Comparison of ENCODE assay signal across 8 cellular contexts in the genomic region with DNA sequence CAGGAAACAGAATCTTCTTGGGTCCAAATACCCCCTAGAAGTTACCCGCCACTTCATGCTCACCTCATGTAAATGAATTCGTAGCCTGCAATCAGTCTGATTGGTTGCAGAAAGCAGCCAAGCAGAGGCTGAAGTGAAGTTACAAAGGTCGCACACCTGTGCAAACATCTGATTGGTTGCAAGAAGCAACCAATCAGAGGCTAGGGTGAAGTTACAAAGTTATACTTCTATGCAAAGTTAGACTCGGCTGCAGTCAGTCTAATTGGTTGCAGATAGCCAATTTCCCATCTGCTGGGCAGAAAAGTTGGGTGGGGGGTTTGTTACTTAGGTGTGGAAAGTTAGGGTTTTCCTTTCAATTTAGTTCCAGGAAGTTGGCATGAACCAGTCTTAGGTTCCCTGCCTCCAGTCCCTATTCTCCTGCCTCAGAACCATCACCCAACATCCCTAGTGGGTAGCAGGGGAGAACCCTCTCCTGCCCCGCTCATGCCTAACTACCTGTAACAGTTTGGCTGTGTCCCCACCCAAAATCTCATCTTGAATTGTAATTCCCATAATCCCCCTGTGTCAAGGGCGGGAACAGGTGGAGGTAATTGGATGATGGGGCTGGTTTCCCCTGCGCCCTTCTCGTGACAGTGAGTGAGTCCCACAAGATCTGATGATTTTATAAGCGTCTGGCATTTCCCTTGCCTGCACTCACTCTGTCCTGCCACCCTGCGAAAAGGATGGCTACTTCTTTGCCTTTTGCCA. TPM values are rescaled to one million over a fixed set of nuclear protein-coding genes. Genes with fewer than 3 reads are reported as not detected.
A peak's percentile ranks its signal among the peaks of the same experiment; 100 is the strongest.
DNase-seq lines count a peak whose midpoint lies in the region; ATAC-seq, FAIRE-seq and TF ChIP-seq lines count a peak whose summit lies in the region.

No MANE protein-coding gene starts in this region.

- TF ChIP-seq EP300 in K562 (IDR thresholded peaks at IDR 0.05; ENCODE audit: low read length) (no peak), tibial nerve (IDR thresholded peaks at IDR 0.05) (no peak)

- no peak for ATAC-seq in activated T-cell treated with anti-CD3 and anti-CD28 coated beads, Interleukin-2, amount 50 U/mL, for 4 hours
- no peak for ATAC-seq in K562
- ATAC-seq in right lobe of liver = no peak
- no peak for ATAC-seq in GM19035 (IDR thresholded peaks at IDR 0.05; ENCODE audit: unreplicated experiment)
- ATAC-seq in omental fat pad (ENCODE audit: low FRiP score) = no peak

- H3K4me3 Mint-ChIP-seq in activated T-cell treated with anti-CD3 and anti-CD28 coated beads, Interleukin-2, amount 50 U/mL, for 4 hours = peak overlapping the region; percentile 47

- H4K20me1 ChIP-seq in K562 (replicated peaks; ENCODE audit: control insufficient read depth, insufficient read depth, low read length) (no peaks in the 10 kb centered on the region), OCI-LY7 (ENCODE audit: insufficient read depth, low read length) (no peaks in the 10 kb centered on the region)

- H3K4me1 ChIP-seq in K562 (replicated peaks in 1 of 2; ENCODE audit: control insufficient read depth in 2 of 2, insufficient read depth in 2 of 2, low read length in 2 of 2) (peaks cover 11 to 16% of the 10 kb centered on the region in 2 experiments; a peak in 4 of 5 replicates), right lobe of liver (peaks cover 0 to 18% (median 4%) of the 10 kb centered on the region in 4 donors), tibial nerve (peaks cover 0 to 36% (median 7%) of the 10 kb centered on the region in 4 donors), OCI-LY7 (ENCODE audit: insufficient read depth, low read length, poor library complexity, severe bottlenecking) (no peaks in the 10 kb centered on the region)

- H3K79me2 ChIP-seq in K562 (ENCODE audit: control insufficient read depth, insufficient read depth, low read length) (peaks cover 41% of the 10 kb centered on the region), OCI-LY7 (ENCODE audit: insufficient read depth, low read depth, low read length) (no peaks in the 10 kb centered on the region)

- CTCF ChIA-PET in K562 (lab: Yijun Ruan, JAX; ENCODE audit: low intra/inter-chr PET ratio) = interaction anchor here (0.8 kb wide), 1 partner anchor 65 kb away, joined by 5 read pairs; no protein-coding TSS in a partner anchor
- CTCF ChIA-PET in OCI-LY7 (lab: Charles Lee; ENCODE audit: unreplicated experiment) = no interaction called here

- BruUV-seq in K562 (replicated peaks; lab: Mats Ljungman, UMichigan) = no TSS peak
- BruUV-seq in OCI-LY7 (replicated peaks; lab: Mats Ljungman, UMichigan) = no TSS peak

- no peak for TF ChIP-seq RAD21 in K562 (CRISPR knock-in tag; conservative IDR thresholded peaks at IDR 0.05 in 1 of 2, IDR thresholded peaks at IDR 0.05 in 1 of 2)

- no peaks in the 10 kb centered on the region for H3K9me2 ChIP-seq in OCI-LY7 (ENCODE audit: insufficient read depth, low read length)

- H3K4me1 Mint-ChIP-seq in activated T-cell treated with anti-CD3 and anti-CD28 coated beads, Interleukin-2, amount 50 U/mL, for 4 hours (ENCODE audit: low read depth) = peaks cover 15% of the 10 kb centered on the region

- H3K36me3 ChIP-seq in K562 (ENCODE audit: control insufficient read depth, insufficient read depth, low read length) (no peaks in the 10 kb centered on the region), right lobe of liver (no peaks in the 10 kb centered on the region), tibial nerve (peaks cover 0 to 8% (median 0%) of the 10 kb centered on the region in 3 donors), OCI-LY7 (ENCODE audit: insufficient read depth, low read length) (no peaks in the 10 kb centered on the region)

- 93% methylated on average over 8 of the region's 10 CpGs for WGBS in K562 (ENCODE audit: insufficient coverage, low coverage, missing lambda C conversion rate)
- 40% methylated on average over 5 of the region's 10 CpGs for WGBS in right lobe of liver (ENCODE audit: insufficient coverage, low coverage, low lambda C conversion rate, missing lambda C conversion rate)
- 74 to 75% methylated on average over 10 of the region's 10 CpGs for WGBS in tibial nerve, 2 donors

- H3K9me1 ChIP-seq in K562 (ENCODE audit: control insufficient read depth, insufficient read depth, low read length) = no peaks in the 10 kb centered on the region

- intact Hi-C loops in K562 (cut with micrococcal nuclease) = no loop called here
- intact Hi-C loops in right lobe of liver (cut with DNase I) = loop anchor here in 1 of 2 donors (5.0 kb wide), 1 partner anchor 69 kb away; no protein-coding TSS in a partner anchor
- intact Hi-C loops in OCI-LY7 (cut with micrococcal nuclease; ENCODE audit: unreplicated experiment) = no loop called here

- H3K27me3 ChIP-seq in K562 (ENCODE audit: control insufficient read depth in 2 of 2, insufficient read depth in 2 of 2, low read length in 2 of 2) (no peaks in the 10 kb centered on the region), right lobe of liver (no peaks in the 10 kb centered on the region), tibial nerve (no peaks in the 10 kb centered on the region)

- FAIRE-seq in K562 (lab: Jason Lieb, UNC) = no peak

- TF ChIP-seq CTCF in K562 (IDR thresholded peaks at IDR 0.05 in 2 of 3, conservative IDR thresholded peaks at IDR 0.05 in 1 of 3; ENCODE audit: insufficient read depth in 2 of 3, low read depth in 1 of 3, low read length in 3 of 3) (no peak), right lobe of liver (IDR thresholded peaks at IDR 0.05) (no peak), tibial nerve (IDR thresholded peaks at IDR 0.05) (no peak), OCI-LY7 (conservative IDR thresholded peaks at IDR 0.05; ENCODE audit: low read length) (no peak), omental fat pad (IDR thresholded peaks at IDR 0.05) (no peak)

- H3K9me3 ChIP-seq in K562 (replicated peaks; ENCODE audit: control insufficient read depth, insufficient read depth, low read depth, low read length) (no peaks in the 10 kb centered on the region; the same call in 1 of the 2 replicates), right lobe of liver (no peaks in the 10 kb centered on the region), tibial nerve (no peaks in the 10 kb centered on the region), OCI-LY7 (ENCODE audit: low read length) (no peaks in the 10 kb centered on the region)

- no peak for DNase-seq in activated T-cell treated with anti-CD3 and anti-CD28 coated beads, Interleukin-2, amount 50 U/mL, for 4 hours
- DNase-seq in activated T-cell treated with anti-CD3 and anti-CD28 coated beads, Interleukin-2, amount 50 U/mL, for 48 hours = no peak
- DNase-seq in K562 (ENCODE audit: extremely low read depth in 1 of 4, low spot score in 3 of 4) = no peak
- no peak for DNase-seq in right lobe of liver
- no peak for DNase-seq in tibial nerve (ENCODE audit: low spot score in 2 of 2)
- no peak for DNase-seq in OCI-LY7 (ENCODE audit: low spot score)
- DNase-seq in omental fat pad (ENCODE audit: low spot score) = no peak

- peak overlapping the region; percentile 93 for H2AFZ ChIP-seq in K562 (ENCODE audit: low read depth, low read length)
- no peak overlapping the region for H2AFZ ChIP-seq in OCI-LY7 (ENCODE audit: low read length)

- peak overlapping the region; percentile 93; the same call in 2 of the 3 replicates for H3K27ac ChIP-seq in K562 (ENCODE audit: extremely low read depth, low read depth, low read length)
- peak overlapping the region; percentile 73 to 93 (median 90) for H3K27ac ChIP-seq in right lobe of liver
- peak overlapping the region; percentile 93 to 98 (median 93) for H3K27ac ChIP-seq in tibial nerve
- H3K27ac ChIP-seq in OCI-LY7 (ENCODE audit: low read depth, low read length, poor library complexity, severe bottlenecking) = no peak overlapping the region

- peak overlapping the region; percentile 67 for H3K4me3 ChIP-seq in K562
- H3K4me3 ChIP-seq in right lobe of liver = peak overlapping the region; percentile 67 to 86 (median 74)
- H3K4me3 ChIP-seq in tibial nerve = peak overlapping the region in 3 of 4 donors; percentile 53 to 97 (median 56)
- no peak overlapping the region for H3K4me3 ChIP-seq in OCI-LY7 (ENCODE audit: low read depth, low read length, poor library complexity, severe bottlenecking)

- POLR2A ChIA-PET in K562 (lab: Yijun Ruan, JAX) = interaction anchor here (1.0 kb wide), 1 partner anchor 10 kb away, joined by 4 read pairs; no protein-coding TSS in a partner anchor
- POLR2A ChIA-PET in OCI-LY7 (lab: Charles Lee) = no interaction called here

- peaks cover 22% of the 10 kb centered on the region for H3K27me3 Mint-ChIP-seq in activated T-cell treated with anti-CD3 and anti-CD28 coated beads, Interleukin-2, amount 50 U/mL, for 4 hours (ENCODE audit: low read depth)

- H3K9me3 Mint-ChIP-seq in activated T-cell treated with anti-CD3 and anti-CD28 coated beads, Interleukin-2, amount 50 U/mL, for 4 hours = no peaks in the 10 kb centered on the region

- no peaks in the 10 kb centered on the region for H3K36me3 Mint-ChIP-seq in activated T-cell treated with anti-CD3 and anti-CD28 coated beads, Interleukin-2, amount 50 U/mL, for 4 hours (ENCODE audit: insufficient read depth)

- TF ChIP-seq POLR2A in K562 (conservative IDR thresholded peaks at IDR 0.05) = no peak
- TF ChIP-seq POLR2A in right lobe of liver (IDR thresholded peaks at IDR 0.05) = no peak
- TF ChIP-seq POLR2A in tibial nerve (IDR thresholded peaks at IDR 0.05) = no peak

- in situ Hi-C loops in K562 (cut with MboI) = loop anchor here (5.0 kb wide), 1 partner anchor 64 kb away; no protein-coding TSS in a partner anchor

- H3K4me2 ChIP-seq in K562 (ENCODE audit: insufficient read depth, low read length) (peak overlapping the region; percentile 95), OCI-LY7 (ENCODE audit: low read length) (no peak overlapping the region)

- H3K9ac ChIP-seq in K562 (ENCODE audit: insufficient read depth in 1 of 2, low read depth in 2 of 2, low read length in 2 of 2) = peak overlapping the region in 1 of 2 experiments; percentile 88; a peak in 2 of 4 replicates

RNA-seq across cellular contexts. Expression of a gene that starts 1.2 kb away (rescaled TPM):
- 1 to 10 TPM; 1.8 to 5.5 (median 2.1) TPM for total RNA-seq in activated T-cell treated with anti-CD3 and anti-CD28 coated beads, Interleukin-2, amount 50 U/mL, for 4 hours
- 15.5 and 25.7 TPM in 2 replicates for total RNA-seq in K562 (2011; cell fraction: chromatin; rRNA removed; ENCODE audit: low replicate concordance)
- 12.1 and 12.2 TPM in 2 replicates for total RNA-seq in K562 (2011; cell fraction: nucleolus; rRNA removed)
- total RNA-seq in K562 (2011; cell fraction: nucleoplasm; rRNA removed) = 9.6 and 9.7 TPM in 2 replicates
- total RNA-seq in K562 (2014; rRNA removed) (6.0 and 7.3 TPM in 2 replicates), K562 (2014; rRNA removed; fragmentation: Illumina TruSeq; extraction: Trizol) (1.6 and 2.1 TPM in 2 replicates), K562 (2015; rRNA removed; fragmentation: Illumina TruSeq; extraction: Trizol) (3.1 and 3.3 TPM in 2 replicates), K562 (2021) (11.9 and 12.8 TPM in 2 replicates), right lobe of liver (10 to 100 TPM in 2 of 6 experiments, 1 to 10 TPM in 4; 6.0 to 12.9 (median 9.1) TPM), tibial nerve (10 to 100 TPM; 28.8 to 39.3 (median 35.4) TPM), OCI-LY7 (2022) (not detected in 2 replicates), omental fat pad (10 to 100 TPM; 12.2 to 23.5 (median 21.1) TPM)
- polyA plus RNA-seq in K562 (2011; rRNA removed) (3.1 and 5.2 TPM in 2 replicates), K562 (2014; fragmentation: Illumina TruSeq; extraction: Trizol) (6.0 and 8.0 TPM in 2 replicates), K562 (2014; fragmentation: Nextera tagmentation; extraction: Ambion mirVana) (under 1 TPM; 0.08 TPM), K562 (2014; rRNA removed) (5.2 and 6.2 TPM in 2 replicates)
- polyA plus RNA-seq in K562 (2011; cell fraction: cytosol; rRNA removed) = 3.2 and 5.5 TPM in 2 replicates
- polyA plus RNA-seq in K562 (2011; cell fraction: nucleus; rRNA removed) = 12.2 and 22.3 TPM in 2 replicates
- 4.4 and 7.4 TPM in 2 replicates for polyA plus RNA-seq in K562 (2012)
- 9.3 and 11.5 TPM in 2 replicates for polyA minus RNA-seq in K562 (2011; rRNA and poly(A)+ RNA removed)
- polyA minus RNA-seq in K562 (2011; cell fraction: cytosol; rRNA and poly(A)+ RNA removed) = 5.7 and 8.8 TPM in 2 replicates
- polyA minus RNA-seq in K562 (2011; cell fraction: nucleus; rRNA and poly(A)+ RNA removed) = 5.1 and 5.3 TPM in 2 replicates
- total RNA-seq in OCI-LY7 (2014; rRNA removed; shearing (Covaris generic)) = not detected in 2 replicates
